In the genomic region with DNA sequence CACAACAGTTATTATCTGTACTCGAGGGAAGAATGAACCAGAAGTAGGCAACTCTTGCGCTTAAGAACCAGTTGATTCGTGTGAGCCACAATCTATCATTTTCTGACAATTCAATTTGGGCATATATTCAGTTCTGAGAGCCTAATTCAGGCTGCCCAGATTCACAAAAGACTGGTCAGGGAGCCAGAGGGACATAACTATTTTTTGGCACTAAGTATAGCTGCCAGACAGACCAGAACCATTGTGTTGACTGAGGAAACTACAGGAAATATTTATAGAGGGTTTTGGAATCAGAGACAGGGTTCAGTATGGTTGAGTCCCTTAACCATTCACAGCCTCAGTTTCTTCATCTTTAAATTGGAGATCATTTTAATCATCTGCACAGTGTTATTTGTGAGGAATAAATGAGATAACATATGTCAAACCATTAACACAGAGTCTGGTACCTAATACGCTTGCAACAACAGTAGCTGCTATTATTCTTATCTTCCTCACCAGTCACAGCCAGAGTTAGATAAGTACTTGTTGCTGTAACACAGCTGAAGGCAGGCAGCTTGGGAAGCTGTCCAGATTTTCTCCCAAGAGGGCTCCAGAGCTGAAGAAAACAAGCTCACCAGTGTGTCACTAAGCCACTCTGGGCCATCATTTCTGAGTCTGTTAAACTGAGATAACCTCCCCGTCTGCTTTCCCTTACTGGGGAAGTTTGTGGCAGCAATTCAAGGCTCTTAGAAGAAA, we compare ENCODE assay signal across 19 cellular contexts.
"Had no signal": no experiment of that assay in that cellular context is flagged by ENCODE, and none has a peak within 500 bp of the region (broad histone marks: within the 10 kb centered on the region; RNA-seq: fewer than 3 reads in every experiment).

No MANE protein-coding gene starts in this region.

- H3K27ac ChIP-seq: psoas muscle, SK-N-MC, stomach had no signal

- H3K36me3 ChIP-seq: sigmoid colon, stomach had no signal

- H3K4me3 ChIP-seq: psoas muscle, sigmoid colon, SK-N-MC, stomach had no signal

- DNase-seq: activated B cell treated with CpG ODN at 0.5 μM for 24 hours; activated CD4-positive, alpha-beta T cell treated with anti-CD3 and anti-CD28 coated beads for 48 hours; activated CD8-positive, alpha-beta T cell treated with anti-CD3 and anti-CD28 coated beads for 36 hours; activated gamma-delta T cell; activated T-cell treated with anti-CD3 and anti-CD28 coated beads, Interleukin-2, amount 50 U/mL, for 48 hours; amniotic stem cell; cortex of kidney; effector CD8-positive, alpha-beta T cell; kidney; sigmoid colon; stimulated activated CD4-positive, alpha-beta T cell treated with anti-CD3 and anti-CD28 coated beads, Interleukin-1b, Interleukin-23, amount 100 ng/mL, for 48 hours; stomach; T-cell; T1000 had no signal

- H3K4me1 ChIP-seq: psoas muscle, stomach had no signal

- H3K27me3 ChIP-seq: sigmoid colon, stomach had no signal

- ATAC-seq: activated CD8-positive, alpha-beta T cell treated with anti-CD3 and anti-CD28 coated beads for 36 hours; activated naive CD4-positive, alpha-beta T cell treated with anti-CD3 and anti-CD28 coated beads, Interleukin-2, amount 50 U/mL, for 72 hours; psoas muscle; T-cell had no signal

- FAIRE-seq: frontal cortex, kidney, urothelium cell line had no signal
